In the genomic region with DNA sequence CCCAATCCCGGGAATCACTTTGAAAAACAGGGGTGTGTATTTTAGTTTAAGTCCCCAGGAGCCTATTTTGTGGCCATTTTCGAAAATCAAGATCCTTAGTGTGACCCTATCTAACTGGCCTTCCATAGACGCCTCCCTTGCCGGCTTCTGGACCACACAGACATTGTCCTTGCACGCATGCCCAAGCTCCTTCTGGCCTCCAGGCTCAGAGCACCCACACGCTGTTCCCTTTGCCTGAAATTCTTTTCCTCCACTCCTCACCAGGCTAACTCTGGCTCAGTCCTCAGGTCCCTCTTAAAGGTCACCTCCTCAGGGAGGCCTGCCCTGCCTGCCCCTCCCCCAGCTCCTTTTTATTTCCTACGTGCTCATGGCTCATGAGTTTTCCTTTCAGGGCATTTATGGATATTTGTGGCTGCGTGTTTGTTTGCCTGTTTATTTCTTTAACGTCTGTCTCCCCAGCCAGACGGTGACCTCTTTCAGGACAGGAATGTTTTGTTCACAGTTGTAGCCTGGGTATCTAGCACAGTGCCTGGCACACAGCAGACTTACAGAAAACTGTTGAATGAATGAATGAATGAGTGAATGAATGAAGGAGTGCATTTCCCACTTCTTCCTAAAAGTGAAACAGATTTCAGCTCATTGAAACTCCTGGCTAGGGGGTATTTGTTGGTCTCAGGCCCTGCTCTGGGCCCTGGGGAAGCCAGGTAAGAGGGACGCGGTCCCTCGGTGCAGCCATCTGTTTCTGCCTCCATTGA, we compare ENCODE assay signal across 21 cellular contexts.
DNase-seq lines count a peak whose midpoint lies in the region; ATAC-seq and TF ChIP-seq lines count a peak whose summit lies in the region.
"Had no signal": no experiment of that assay in that cellular context is flagged by ENCODE, and none has a peak within 500 bp of the region (broad histone marks: within the 10 kb centered on the region; RNA-seq: fewer than 3 reads in every experiment).

No MANE protein-coding gene starts in this region.

- H3K4me1 ChIP-seq in IMR-90 (ENCODE audit: control insufficient read depth, insufficient read depth, low read length) = peaks cover 5% of the 10 kb centered on the region; the same call in 1 of the 2 replicates
- peaks cover 14 to 22% of the 10 kb centered on the region in 2 donors for H3K4me1 ChIP-seq in ascending aorta
- H3K4me1 ChIP-seq in skeletal muscle tissue (ENCODE audit: control insufficient read depth in 3 of 3, insufficient read depth in 3 of 3, low read length in 3 of 3) = peaks cover 31 to 38% (median 33%) of the 10 kb centered on the region in 3 donors

- H4K8ac ChIP-seq in IMR-90 (ENCODE audit: low read depth in 2 of 2, low read length in 2 of 2) = no peak overlapping the region

- no peaks in the 10 kb centered on the region for H3K9me3 ChIP-seq in IMR-90 (ENCODE audit: control insufficient read depth, insufficient read depth, low read length)
- H3K9me3 ChIP-seq in ascending aorta = no peaks in the 10 kb centered on the region
- no peaks in the 10 kb centered on the region for H3K9me3 ChIP-seq in skeletal muscle tissue (ENCODE audit: control insufficient read depth in 3 of 3, low read length in 3 of 3)
- H3K9me3 ChIP-seq: esophagus muscularis mucosa, Peyer's patch had no signal

- no peak overlapping the region for H2BK120ac ChIP-seq in IMR-90 (ENCODE audit: low read depth, low read length)

- H3K18ac ChIP-seq in IMR-90 (ENCODE audit: low read depth, low read length) = no peak overlapping the region

- ATAC-seq in IMR-90 (ENCODE audit: low read depth) (no peak), left ventricle myocardium superior (no peak), GM18505 (IDR thresholded peaks at IDR 0.05; ENCODE audit: unreplicated experiment) (no peak)
- ATAC-seq: left colon had no signal

- intact Hi-C loops in IMR-90 (cut with micrococcal nuclease) (no loop called here), ascending aorta (cut with DNase I) (loop anchor here (5.0 kb wide), 2 partner anchors 80 to 355 kb away; no protein-coding TSS in a partner anchor), left ventricle myocardium superior (cut with micrococcal nuclease) (no loop called here), CD14-positive monocyte (cut with micrococcal nuclease) (loop anchor here in 1 of 2 donors (5.0 to 10.0 kb wide), 2 partner anchors 80 to 108 kb away; a partner anchor contains a TSS)

- CTCF ChIA-PET in IMR-90 (lab: Yijun Ruan, JAX) = no interaction called here

- no peak overlapping the region for H3K4ac ChIP-seq in IMR-90 (ENCODE audit: low read depth, low read length)

- H3K79me1 ChIP-seq in IMR-90 (ENCODE audit: low read depth in 1 of 2, low read length in 2 of 2) = no peaks in the 10 kb centered on the region

- H3K4me3 ChIP-seq in IMR-90 (ENCODE audit: insufficient read depth, low read depth, low read length) (no peak overlapping the region), ascending aorta (no peak overlapping the region), skeletal muscle tissue (ENCODE audit: low read length in 3 of 3) (no peak overlapping the region)
- H3K4me3 ChIP-seq: cardiac muscle cell, Peyer's patch, SK-N-MC had no signal

- H3K36me3 Mint-ChIP-seq in osteocyte (ENCODE audit: unreplicated experiment) (no peaks in the 10 kb centered on the region), CD14-positive monocyte (no peaks in the 10 kb centered on the region)
- H3K36me3 Mint-ChIP-seq: mesothelial cell of epicardium had no signal

- H3K4me2 ChIP-seq in IMR-90 (ENCODE audit: low read depth, low read length) = no peak overlapping the region

- H3K14ac ChIP-seq in IMR-90 (replicated peaks; ENCODE audit: low read depth, low read length) = no peak overlapping the region

- H4K91ac ChIP-seq in IMR-90 (ENCODE audit: insufficient read depth, low read depth, low read length) = no peak overlapping the region

- in situ Hi-C loops in IMR-90 (cut with MboI; ENCODE audit: low sequenced_read_pairs) = no loop called here

- BruUV-seq in IMR-90 (replicated peaks; lab: Mats Ljungman, UMichigan) = no TSS peak

- peaks cover 5% of the 10 kb centered on the region; the same call in 1 of the 2 replicates for H3K9me1 ChIP-seq in IMR-90 (ENCODE audit: insufficient read depth, low read length)

- H3K9me3 Mint-ChIP-seq in osteocyte (ENCODE audit: unreplicated experiment) = no peaks in the 10 kb centered on the region
- H3K9me3 Mint-ChIP-seq in CD14-positive monocyte = peaks cover 0 to 3% (median 0%) of the 10 kb centered on the region in 7 donors
- H3K9me3 Mint-ChIP-seq: mesothelial cell of epicardium; nephron; T-helper 2 cell treated with Interferon-gamma antibody and Interleukin-4, amounts not matched to agents 5 μg/mL and 100 μg/mL, for 36 hours had no signal

- H2BK15ac ChIP-seq in IMR-90 (ENCODE audit: low read depth, low read length) = no peak overlapping the region

- H3K27me3 Mint-ChIP-seq in osteocyte (ENCODE audit: unreplicated experiment) = peaks cover 8% of the 10 kb centered on the region
- H3K27me3 Mint-ChIP-seq in CD14-positive monocyte (ENCODE audit: low read depth in 3 of 3) = peaks cover 27 to 41% (median 27%) of the 10 kb centered on the region in 3 donors

- H2AK9ac ChIP-seq in IMR-90 (replicated peaks; ENCODE audit: low read depth, low read length, poor library complexity) = no peak overlapping the region

- TF ChIP-seq POLR2A in IMR-90 (IDR thresholded peaks at IDR 0.05; ENCODE audit: low read depth, low read length) (no peak), GM18505 (IDR thresholded peaks at IDR 0.05; ENCODE audit: borderline replicate concordance, extremely low read depth, insufficient read depth, insufficient read length) (no peak)

- H2BK5ac ChIP-seq in IMR-90 (ENCODE audit: low read depth, low read length, poor library complexity, severe bottlenecking) = no peak overlapping the region

- H3K4me3 Mint-ChIP-seq in osteocyte (ENCODE audit: unreplicated experiment) (no peak overlapping the region), CD14-positive monocyte (peak overlapping the region in 1 of 2 donors; percentile 65)
- H3K4me3 Mint-ChIP-seq: mesothelial cell of epicardium had no signal

- DNase-seq in IMR-90 (no peak), ascending aorta (ENCODE audit: low spot score in 2 of 2) (no peak), left ventricle myocardium superior (peak; percentile 5), osteocyte (ENCODE audit: extremely low spot score, unreplicated experiment) (no peak), CD14-positive monocyte (ENCODE audit: low spot score) (no peak)
- DNase-seq: DMS79 treated with DMSO at 0.1 percent for 48 hours; effector CD4-positive, alpha-beta T cell; KBM-7; left colon; MM.1S; NCI-H1436 treated with DMSO at 0.1 percent for 48 hours; NCI-H510A treated with DMSO at 0.1 percent for 48 hours had no signal

- dilution Hi-C loops in IMR-90 (cut with HindIII; ENCODE audit: low sequenced_read_pairs, unreplicated experiment) = no loop called here

- H3K9ac ChIP-seq in IMR-90 (ENCODE audit: low read depth, low read length) = no peak overlapping the region
- no peak overlapping the region for H3K9ac ChIP-seq in skeletal muscle tissue (ENCODE audit: low read depth in 1 of 3, low read length in 3 of 3)

- no peak overlapping the region for H2AK5ac ChIP-seq in IMR-90 (ENCODE audit: low read depth, low read length)

- H3K36me3 ChIP-seq in IMR-90 (ENCODE audit: control insufficient read depth, insufficient read depth, low read length) = no peaks in the 10 kb centered on the region
- H3K36me3 ChIP-seq in ascending aorta = no peaks in the 10 kb centered on the region
- no peaks in the 10 kb centered on the region for H3K36me3 ChIP-seq in skeletal muscle tissue (ENCODE audit: control insufficient read depth in 3 of 3, insufficient read depth in 3 of 3, low read length in 3 of 3)
- H3K36me3 ChIP-seq: cardiac muscle cell, esophagus muscularis mucosa, Peyer's patch had no signal

- no peak overlapping the region for H2BK20ac ChIP-seq in IMR-90 (ENCODE audit: low read depth, low read length)

- 83% methylated on average over 4 of the region's 13 CpGs; no CpG with 5 or more reads in 1 of the 2 experiments for WGBS in IMR-90 (ENCODE audit: extremely low coverage in 2 of 2, insufficient read length in 1 of 2), 2 experiments

- H3K27me3 ChIP-seq in IMR-90 (ENCODE audit: control insufficient read depth, insufficient read depth, low read length) = peaks cover 6% of the 10 kb centered on the region
- H3K27me3 ChIP-seq in ascending aorta = no peaks in the 10 kb centered on the region
- peaks cover 6 to 24% (median 20%) of the 10 kb centered on the region in 3 donors for H3K27me3 ChIP-seq in skeletal muscle tissue (ENCODE audit: control insufficient read depth in 3 of 3, insufficient read depth in 3 of 3, low read length in 3 of 3)
- H3K27me3 ChIP-seq: esophagus muscularis mucosa, Peyer's patch had no signal

- no peak for TF ChIP-seq CTCF in IMR-90 (conservative IDR thresholded peaks at IDR 0.05; ENCODE audit: low read depth, low read length)
- no peak for TF ChIP-seq CTCF in ascending aorta (IDR thresholded peaks at IDR 0.05)
- TF ChIP-seq CTCF in osteocyte (IDR thresholded peaks at IDR 0.05) = no peak
- TF ChIP-seq CTCF in CD14-positive monocyte (IDR thresholded peaks at IDR 0.05) = no peak

- peak overlapping the region; percentile 23 for H2AFZ ChIP-seq in IMR-90 (replicated peaks; ENCODE audit: low read length, poor library complexity)

- H4K5ac ChIP-seq in IMR-90 (ENCODE audit: low read depth, low read length) = no peak overlapping the region

- POLR2A ChIA-PET in IMR-90 (lab: Charles Lee; ENCODE audit: unreplicated experiment) = no interaction called here

- no peak overlapping the region for H3K27ac ChIP-seq in IMR-90 (ENCODE audit: insufficient read depth, low read length)
- H3K27ac ChIP-seq in ascending aorta = peak overlapping the region; percentile 20 to 21
- peak overlapping the region; percentile 1 for H3K27ac ChIP-seq in skeletal muscle tissue (ENCODE audit: low read depth, low read length)
- H3K27ac ChIP-seq: cardiac muscle cell, Peyer's patch, SK-N-MC had no signal

- H3K4me1 Mint-ChIP-seq in osteocyte (ENCODE audit: unreplicated experiment) = peaks cover 16% of the 10 kb centered on the region
- peaks cover 31% of the 10 kb centered on the region for H3K4me1 Mint-ChIP-seq in CD14-positive monocyte

- TF ChIP-seq RAD21 in IMR-90 (IDR thresholded peaks at IDR 0.05; ENCODE audit: low read length) = no peak

- no peak overlapping the region for H3K23ac ChIP-seq in IMR-90 (ENCODE audit: low read depth, low read length)

- no peak overlapping the region for H3K56ac ChIP-seq in IMR-90 (ENCODE audit: extremely low read depth, insufficient read depth, low read length)

- H3K27ac Mint-ChIP-seq in osteocyte (ENCODE audit: unreplicated experiment) = no peak overlapping the region
- peak overlapping the region in 2 of 7 donors; percentile 18 to 75 for H3K27ac Mint-ChIP-seq in CD14-positive monocyte
- H3K27ac Mint-ChIP-seq: mesothelial cell of epicardium had no signal

- H4K20me1 ChIP-seq in IMR-90 (ENCODE audit: insufficient read depth, low read length) = no peaks in the 10 kb centered on the region

TF ChIP-seq in IMR-90, 13 proteins besides CTCF, POLR2A, EP300 and RAD21 (continues in another document):
- TF ChIP-seq MAFK (IDR thresholded peaks at IDR 0.05; ENCODE audit: low read depth, low read length) = no peak
- no peak for TF ChIP-seq MAZ (IDR thresholded peaks at IDR 0.05; ENCODE audit: borderline replicate concordance, low read depth, low read length)
- TF ChIP-seq CHD1 (IDR thresholded peaks at IDR 0.05; ENCODE audit: low read depth, low read length) = no peak
- TF ChIP-seq RCOR1 (IDR thresholded peaks at IDR 0.05; ENCODE audit: insufficient replicate concordance, low read length) = no peak
- no peak for TF ChIP-seq SMC3 (IDR thresholded peaks at IDR 0.05; ENCODE audit: low read depth, low read length)
